10 cellular contexts compared by ENCODE assay signal in genomic region chr19:861756-862528, GRCh38. TPM values are rescaled to one million over a fixed set of nuclear protein-coding genes. Genes with fewer than 3 reads are reported as not detected.
DNase-seq lines count a peak whose midpoint lies in the region; ATAC-seq and TF ChIP-seq lines count a peak whose summit lies in the region.
"Had no signal": no experiment of that assay in that cellular context is flagged by ENCODE, and none has a peak within 500 bp of the region (broad histone marks: within the 10 kb centered on the region; RNA-seq: fewer than 3 reads in every experiment).

No MANE protein-coding gene starts in this region.

- peak; percentile 85 for DNase-seq in NCI-H69 (lab: John Stamatoyannopoulos, UW)
- DNase-seq in activated CD4-positive, alpha-beta memory T cell treated with anti-CD3 and anti-CD28 coated beads, Interleukin-2, amount 10 ng/mL, durations not matched to agents 7 days and 5 days: peak; percentile 78
- DNase-seq in erythroblast (lab: John Stamatoyannopoulos, UW): peak; percentile 80 to 86
- DNase-seq in stimulated activated CD4-positive, alpha-beta T cell treated with anti-CD3 and anti-CD28 coated beads, Interleukin-1b, Interleukin-23, amount 100 ng/mL, for 4 hours (ENCODE audit: low read depth in 2 of 2): peak; percentile 59 to 60
- no peak for DNase-seq in medulla oblongata (ENCODE audit: extremely low spot score)

- H3K27ac Mint-ChIP-seq in activated CD4-positive, alpha-beta memory T cell treated with anti-CD3 and anti-CD28 coated beads, Interleukin-2, amount 10 ng/mL, durations not matched to agents 7 days and 5 days: no peak overlapping the region

- no peaks in the 10 kb centered on the region for H3K36me3 Mint-ChIP-seq in activated CD4-positive, alpha-beta memory T cell treated with anti-CD3 and anti-CD28 coated beads, Interleukin-2, amount 10 ng/mL, durations not matched to agents 7 days and 5 days (ENCODE audit: low read depth)

- peaks cover 12% of the 10 kb centered on the region for H3K27me3 Mint-ChIP-seq in activated CD4-positive, alpha-beta memory T cell treated with anti-CD3 and anti-CD28 coated beads, Interleukin-2, amount 10 ng/mL, durations not matched to agents 7 days and 5 days

- H3K4me3 Mint-ChIP-seq in activated CD4-positive, alpha-beta memory T cell treated with anti-CD3 and anti-CD28 coated beads, Interleukin-2, amount 10 ng/mL, durations not matched to agents 7 days and 5 days: no peak overlapping the region

- H3K4me3 ChIP-seq in GM12875 (ENCODE audit: low read depth, low read length): no peak overlapping the region
- H3K4me3 ChIP-seq: SJSA1 had no signal

- no peak for TF ChIP-seq POLR2A in erythroblast (IDR thresholded peaks at IDR 0.05; ENCODE audit: low read length)

- peaks cover 25% of the 10 kb centered on the region for H3K4me1 Mint-ChIP-seq in activated CD4-positive, alpha-beta memory T cell treated with anti-CD3 and anti-CD28 coated beads, Interleukin-2, amount 10 ng/mL, durations not matched to agents 7 days and 5 days
- H3K4me1 Mint-ChIP-seq: nephron had no signal

- no peaks in the 10 kb centered on the region for H3K9me3 Mint-ChIP-seq in activated CD4-positive, alpha-beta memory T cell treated with anti-CD3 and anti-CD28 coated beads, Interleukin-2, amount 10 ng/mL, durations not matched to agents 7 days and 5 days
- H3K9me3 Mint-ChIP-seq: nephron had no signal

- CTCF ChIA-PET in activated CD4-positive, alpha-beta memory T cell treated with anti-CD3 and anti-CD28 coated beads, Interleukin-2, amount 10 ng/mL, durations not matched to agents 7 days and 5 days (lab: Charles Lee): interaction anchor here (0.6 to 2.8 kb wide), 5 partner anchors 46 to 382 kb away, joined by 3 to 35 read pairs (median 6); partner anchors contain the start of genes KISS1R and R3HDM4

- POLR2A ChIA-PET in activated CD4-positive, alpha-beta memory T cell treated with anti-CD3 and anti-CD28 coated beads, Interleukin-2, amount 10 ng/mL, durations not matched to agents 7 days and 5 days (lab: Charles Lee): interaction anchor here (1.9 to 3.5 kb wide), 3 partner anchors 47 to 407 kb away, joined by 6 to 17 read pairs (median 15); partner anchors contain the start of gene CIRBP

- peak; percentile 25; the same call in 1 of the 2 replicates for TF ChIP-seq CTCF in GM12875 (IDR thresholded peaks at IDR 0.05; ENCODE audit: borderline replicate concordance, insufficient read depth, low read depth, low read length)

- ATAC-seq in HG03045 (IDR thresholded peaks at IDR 0.05; ENCODE audit: unreplicated experiment) (no peak), HG03378 (IDR thresholded peaks at IDR 0.05; ENCODE audit: unreplicated experiment) (no peak)

RNA-seq across cellular contexts. Expression of gene CFD, which starts 2.5 kb away (rescaled TPM):
- total RNA-seq in activated CD4-positive, alpha-beta memory T cell treated with anti-CD3 and anti-CD28 coated beads, Interleukin-2, amount 10 ng/mL, durations not matched to agents 7 days and 5 days: 1 to 10 TPM in 1 of 2 experiments, under 1 TPM in 1; 0.78 to 1.6 TPM

RNA-seq across cellular contexts. Expression of gene ELANE, which starts 9.8 kb away (rescaled TPM):
- total RNA-seq in activated CD4-positive, alpha-beta memory T cell treated with anti-CD3 and anti-CD28 coated beads, Interleukin-2, amount 10 ng/mL, durations not matched to agents 7 days and 5 days: not detected
- total RNA-seq: SJSA1 had no signal

RNA-seq across cellular contexts. Expression of gene PRTN3, which starts 21.1 kb away (rescaled TPM):
- not detected for total RNA-seq in activated CD4-positive, alpha-beta memory T cell treated with anti-CD3 and anti-CD28 coated beads, Interleukin-2, amount 10 ng/mL, durations not matched to agents 7 days and 5 days
- total RNA-seq: SJSA1 had no signal

RNA-seq across cellular contexts. Expression of gene MED16, which starts 31.0 kb away (rescaled TPM):
- 10 to 100 TPM; 62.2 to 64.0 TPM for total RNA-seq in activated CD4-positive, alpha-beta memory T cell treated with anti-CD3 and anti-CD28 coated beads, Interleukin-2, amount 10 ng/mL, durations not matched to agents 7 days and 5 days

RNA-seq across cellular contexts. Expression of gene RNU6-9, which starts 31.3 kb away (rescaled TPM):
- total RNA-seq in activated CD4-positive, alpha-beta memory T cell treated with anti-CD3 and anti-CD28 coated beads, Interleukin-2, amount 10 ng/mL, durations not matched to agents 7 days and 5 days: not detected
- total RNA-seq: SJSA1 had no signal
